Comparison of ENCODE assay signal across 10 cellular contexts in the genomic region with DNA sequence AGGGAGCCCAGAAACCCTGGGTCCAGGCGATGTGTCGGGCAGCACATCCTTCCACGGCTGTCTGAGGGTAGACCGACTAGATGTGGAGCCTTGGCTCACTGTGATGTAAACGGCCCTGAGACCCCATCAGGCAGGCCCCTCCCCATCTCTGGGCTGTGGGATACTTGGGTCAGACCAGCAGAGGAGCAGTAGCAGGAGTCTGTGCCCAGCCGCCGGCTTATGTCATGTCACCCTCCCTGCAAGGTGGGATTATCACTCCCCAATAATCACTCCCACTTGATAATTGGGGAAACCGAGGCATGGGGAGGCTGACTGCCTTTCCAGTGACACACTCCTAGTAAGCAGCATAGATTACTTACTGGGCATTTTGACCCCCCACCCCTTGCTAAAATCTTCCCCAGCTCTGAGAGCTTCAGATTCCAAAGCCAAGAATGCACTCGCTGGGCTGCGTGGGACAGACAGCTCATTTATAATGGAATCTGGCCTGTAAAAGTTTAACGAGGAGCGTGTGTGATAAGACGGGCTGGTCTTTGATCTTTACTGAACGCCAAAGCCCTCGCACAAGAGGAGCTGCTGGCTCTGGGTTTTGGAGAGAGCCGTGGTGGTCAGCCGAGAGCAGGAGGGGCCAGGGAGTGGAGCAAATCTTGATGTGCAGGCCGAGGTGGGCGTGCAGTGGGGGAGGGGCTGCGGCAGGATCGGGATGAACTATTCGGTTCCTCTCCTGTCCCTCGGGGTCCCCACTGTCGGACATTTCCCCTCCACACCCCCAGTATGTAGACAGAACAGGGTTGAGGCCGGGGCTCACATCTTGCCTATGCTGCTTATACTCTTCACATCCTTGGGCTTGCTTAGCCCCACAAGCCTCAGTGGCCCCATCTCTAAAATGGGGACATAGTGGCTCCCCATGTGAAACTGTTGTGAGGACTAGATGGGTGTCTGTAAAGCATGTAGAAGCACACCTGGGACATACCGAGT.
DNase-seq lines count a peak whose midpoint lies in the region; ATAC-seq and TF ChIP-seq lines count a peak whose summit lies in the region.
"Had no signal": no experiment of that assay in that cellular context is flagged by ENCODE, and none has a peak within 500 bp of the region (broad histone marks: within the 10 kb centered on the region; RNA-seq: fewer than 3 reads in every experiment).

No MANE protein-coding gene starts in this region.

- no peak overlapping the region for H3K9ac ChIP-seq in mesendoderm (ENCODE audit: low read length)

- no peaks in the 10 kb centered on the region for H3K27me3 ChIP-seq in mesendoderm (ENCODE audit: insufficient read depth, low read length, poor library complexity)

- H4K8ac ChIP-seq in mesendoderm (ENCODE audit: low read depth, low read length): no peak overlapping the region

- ATAC-seq in activated CD8-positive, alpha-beta T cell treated with anti-CD3 and anti-CD28 coated beads, Interleukin-2, amount 10 ng/mL, durations not matched to agents 7 days and 5 days: no peak
- no peak for ATAC-seq in GM21526 (IDR thresholded peaks at IDR 0.05; ENCODE audit: low FRiP score, unreplicated experiment)
- ATAC-seq: activated naive CD8-positive, alpha-beta T cell treated with anti-CD3 and anti-CD28 coated beads, Interleukin-2, amount 50 U/mL, for 24 hours had no signal

- no peak overlapping the region for H2BK5ac ChIP-seq in mesendoderm (ENCODE audit: low read length)

- H3K36me3 Mint-ChIP-seq in brain: peaks cover 17% of the 10 kb centered on the region
- no peaks in the 10 kb centered on the region for H3K36me3 Mint-ChIP-seq in activated CD8-positive, alpha-beta T cell treated with anti-CD3 and anti-CD28 coated beads, Interleukin-2, amount 10 ng/mL, durations not matched to agents 7 days and 5 days (ENCODE audit: low read depth)

- peaks cover 76% of the 10 kb centered on the region for H3K4me1 Mint-ChIP-seq in brain
- H3K4me1 Mint-ChIP-seq in activated CD8-positive, alpha-beta T cell treated with anti-CD3 and anti-CD28 coated beads, Interleukin-2, amount 10 ng/mL, durations not matched to agents 7 days and 5 days (ENCODE audit: low read depth): no peaks in the 10 kb centered on the region
- H3K4me1 Mint-ChIP-seq: activated naive CD8-positive, alpha-beta T cell treated with anti-CD3 and anti-CD28 coated beads, Interleukin-2, amount 50 U/mL, for 24 hours had no signal

- peak overlapping the region in 1 of 5 experiments; percentile 38 for H3K4me3 Mint-ChIP-seq in brain
- no peak overlapping the region for H3K4me3 Mint-ChIP-seq in activated CD8-positive, alpha-beta T cell treated with anti-CD3 and anti-CD28 coated beads, Interleukin-2, amount 10 ng/mL, durations not matched to agents 7 days and 5 days
- H3K4me3 Mint-ChIP-seq: activated naive CD8-positive, alpha-beta T cell treated with anti-CD3 and anti-CD28 coated beads, Interleukin-2, amount 50 U/mL, for 24 hours had no signal

- no CpG with 5 or more reads among the region's 26 CpGs for WGBS in mesendoderm (ENCODE audit: extremely low coverage, insufficient coverage, low lambda C conversion rate)

- H3K56ac ChIP-seq in mesendoderm (ENCODE audit: low read length): no peak overlapping the region

- no peak overlapping the region for H3K4ac ChIP-seq in mesendoderm (ENCODE audit: low read depth, low read length)

- CTCF ChIA-PET in activated CD8-positive, alpha-beta T cell treated with anti-CD3 and anti-CD28 coated beads, Interleukin-2, amount 10 ng/mL, durations not matched to agents 7 days and 5 days (lab: Charles Lee): no interaction called here

- peak overlapping the region in 4 of 5 experiments; percentile 51 to 93 (median 62) for H3K27ac Mint-ChIP-seq in brain
- no peak overlapping the region for H3K27ac Mint-ChIP-seq in activated CD8-positive, alpha-beta T cell treated with anti-CD3 and anti-CD28 coated beads, Interleukin-2, amount 10 ng/mL, durations not matched to agents 7 days and 5 days
- H3K27ac Mint-ChIP-seq: activated naive CD8-positive, alpha-beta T cell treated with anti-CD3 and anti-CD28 coated beads, Interleukin-2, amount 50 U/mL, for 24 hours had no signal

- no peak overlapping the region for H3K23ac ChIP-seq in mesendoderm (ENCODE audit: low read length)

- no peaks in the 10 kb centered on the region for H3K36me3 ChIP-seq in mesendoderm (ENCODE audit: control insufficient read depth, insufficient read depth, low read length)

- H3K9me3 Mint-ChIP-seq in brain: peaks cover 0 to 3% (median 3%) of the 10 kb centered on the region in 5 experiments
- no peaks in the 10 kb centered on the region for H3K9me3 Mint-ChIP-seq in activated CD8-positive, alpha-beta T cell treated with anti-CD3 and anti-CD28 coated beads, Interleukin-2, amount 10 ng/mL, durations not matched to agents 7 days and 5 days (ENCODE audit: insufficient read depth)
- H3K9me3 Mint-ChIP-seq: activated naive CD8-positive, alpha-beta T cell treated with anti-CD3 and anti-CD28 coated beads, Interleukin-2, amount 50 U/mL, for 24 hours had no signal

- POLR2A ChIA-PET in activated CD8-positive, alpha-beta T cell treated with anti-CD3 and anti-CD28 coated beads, Interleukin-2, amount 10 ng/mL, durations not matched to agents 7 days and 5 days (lab: Charles Lee): no interaction called here

- no peak overlapping the region for H3K4me2 ChIP-seq in mesendoderm (ENCODE audit: low read length)

- no peaks in the 10 kb centered on the region for H3K79me2 ChIP-seq in mesendoderm (ENCODE audit: control insufficient read depth, insufficient read depth, low read length)

- no peak overlapping the region for H2AK5ac ChIP-seq in mesendoderm (ENCODE audit: low read length)

- DNase-seq in HT-29 (ENCODE audit: low spot score): peak; percentile 84
- DNase-seq in mesendoderm: peak; percentile 79
- peak; percentile 61 for DNase-seq in ureter (ENCODE audit: low spot score)
- no peak for DNase-seq in activated effector memory CD4-positive, alpha-beta T cell treated with Interleukin-2 at 50 U/mL for 16 hours
- no peak for DNase-seq in activated CD8-positive, alpha-beta T cell treated with anti-CD3 and anti-CD28 coated beads, Interleukin-2, amount 10 ng/mL, durations not matched to agents 7 days and 5 days
- DNase-seq: activated CD4-positive, CD25-positive, alpha-beta regulatory T cell; activated naive CD8-positive, alpha-beta T cell treated with anti-CD3 and anti-CD28 coated beads, Interleukin-2, amount 50 U/mL, for 24 hours; NCI-H748 treated with DMSO at 0.1 percent for 48 hours had no signal

- H4K5ac ChIP-seq in mesendoderm (ENCODE audit: low read length): no peak overlapping the region

- no peak overlapping the region for H2BK15ac ChIP-seq in mesendoderm (replicated peaks; ENCODE audit: low read depth)

- TF ChIP-seq CTCF in brain (conservative IDR thresholded peaks at IDR 0.05): no peak

- H2BK120ac ChIP-seq in mesendoderm (ENCODE audit: low read depth, low read length): no peak overlapping the region

- H3K4me1 ChIP-seq in mesendoderm (ENCODE audit: control insufficient read depth, low read depth, low read length): peaks cover 22% of the 10 kb centered on the region

- H3K18ac ChIP-seq in mesendoderm (ENCODE audit: low read length): no peak overlapping the region

- no peak overlapping the region for H3K27ac ChIP-seq in mesendoderm (ENCODE audit: low read depth, low read length)

- H3K79me1 ChIP-seq in mesendoderm (ENCODE audit: low read length): peaks cover 4% of the 10 kb centered on the region

- H3K4me3 ChIP-seq in mesendoderm (ENCODE audit: low read length): no peak overlapping the region

- H3K27me3 Mint-ChIP-seq in brain: peaks cover 3% of the 10 kb centered on the region
- H3K27me3 Mint-ChIP-seq in activated CD8-positive, alpha-beta T cell treated with anti-CD3 and anti-CD28 coated beads, Interleukin-2, amount 10 ng/mL, durations not matched to agents 7 days and 5 days (ENCODE audit: low read depth): no peaks in the 10 kb centered on the region

Comparison
In these comparisons a context has a peak if more than half of its experiments do, and no peak if none do; other contexts are left out.
1. DNase-seq: peak in HT-29 (single experiment), mesendoderm (single experiment) and ureter (single experiment); none in activated effector memory CD4-positive, alpha-beta T cell treated with Interleukin-2 at 50 U/mL for 16 hours (single experiment) and activated CD8-positive, alpha-beta T cell treated with anti-CD3 and anti-CD28 coated beads, Interleukin-2, amount 10 ng/mL, durations not matched to agents 7 days and 5 days (single experiment).